7 cellular contexts compared by ENCODE assay signal in the genomic region with DNA sequence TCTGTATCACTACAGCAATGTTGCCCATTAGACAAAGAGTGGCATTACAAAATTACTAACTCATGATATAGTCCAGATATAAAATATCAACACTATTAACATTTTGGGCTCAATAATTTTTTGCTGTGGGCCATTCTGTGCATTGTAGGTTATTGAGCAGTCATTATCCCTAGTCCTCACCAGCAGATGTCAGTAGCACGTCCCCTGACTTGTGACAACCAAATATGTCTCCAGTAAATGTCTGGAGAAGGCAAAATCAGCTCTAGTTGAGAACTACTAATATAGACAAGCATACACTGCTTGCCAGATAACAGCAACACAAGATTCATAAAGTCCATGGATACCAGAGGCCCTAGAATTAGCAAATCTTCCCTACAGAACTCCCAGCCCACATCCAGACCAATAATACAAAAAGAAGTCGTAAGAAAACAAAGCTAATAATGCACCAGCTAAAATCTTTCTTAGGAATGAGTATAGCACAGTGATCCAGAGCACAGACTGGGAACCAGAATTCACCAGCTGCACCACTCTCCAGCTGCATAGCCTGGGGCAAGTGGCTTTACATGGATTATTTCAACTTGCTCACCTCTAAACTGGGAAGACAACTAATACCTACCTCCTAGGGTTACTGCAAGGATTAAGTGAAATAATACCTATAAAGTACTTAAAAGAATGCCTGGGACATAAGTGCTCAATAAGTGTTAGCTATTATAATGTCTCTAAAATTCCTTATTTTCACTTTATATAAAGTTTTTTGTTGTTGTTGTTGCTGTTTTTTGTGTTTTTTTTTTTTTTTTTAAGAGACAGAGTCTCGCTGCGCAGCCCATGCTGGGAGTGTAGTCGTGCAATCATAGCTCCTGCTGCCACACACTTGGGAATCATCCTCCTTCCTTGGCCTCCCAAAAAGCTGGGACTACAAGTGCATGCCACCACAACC. TPM values are rescaled to one million over a fixed set of nuclear protein-coding genes. Genes with fewer than 3 reads are reported as not detected.
A peak's percentile ranks its signal among the peaks of the same experiment; 100 is the strongest.
DNase-seq lines count a peak whose midpoint lies in the region; ATAC-seq and TF ChIP-seq lines count a peak whose summit lies in the region.

No MANE protein-coding gene starts in this region.

- no peak for ATAC-seq in HG03460 (IDR thresholded peaks at IDR 0.05; ENCODE audit: unreplicated experiment)

- peaks cover 0 to 17% (median 5%) of the 10 kb centered on the region in 4 donors for H3K36me3 ChIP-seq in sigmoid colon

- no peak for TF ChIP-seq EP300 in sigmoid colon (IDR thresholded peaks at IDR 0.05)

- TF ChIP-seq POLR2A in sigmoid colon (IDR thresholded peaks at IDR 0.05): no peak

- peaks cover 0 to 25% (median 11%) of the 10 kb centered on the region in 4 donors for H3K4me1 ChIP-seq in sigmoid colon

- 80 to 90% methylated on average over 5 of the region's 5 CpGs for WGBS in sigmoid colon, 2 donors

- no peaks in the 10 kb centered on the region for H3K9me3 ChIP-seq in sigmoid colon

- DNase-seq in GDM1 (lab: John Stamatoyannopoulos, UW) (peak; percentile 42), UCSD-AML1 (lab: John Stamatoyannopoulos, UW; ENCODE audit: unreplicated experiment) (peak; percentile 13), globus pallidus (ENCODE audit: low spot score) (peak; percentile 37), sigmoid colon (no peak), KG1 (lab: John Stamatoyannopoulos, UW) (no peak)

- H3K27me3 ChIP-seq in sigmoid colon: no peaks in the 10 kb centered on the region

- intact Hi-C loops in sigmoid colon (cut with DNase I): no loop called here

- TF ChIP-seq CTCF in LNCAP (IDR thresholded peaks at IDR 0.05): peak; percentile 55
- TF ChIP-seq CTCF in sigmoid colon (IDR thresholded peaks at IDR 0.05): peak in 3 of 4 experiments; percentile 19 to 42 (median 23)

- H3K4me3 ChIP-seq in sigmoid colon: no peak overlapping the region

- H3K27ac ChIP-seq in sigmoid colon: no peak overlapping the region

RNA-seq across cellular contexts. Expression of a gene that starts 23.7 kb away (rescaled TPM):
- total RNA-seq in sigmoid colon: 10 to 100 TPM; 31.7 to 61.5 (median 53.6) TPM
- 1 to 10 TPM; 2.4 to 8.6 (median 6.0) TPM for polyA plus RNA-seq in sigmoid colon

Comparison
In these comparisons a context has a peak if more than half of its experiments do, and no peak if none do; other contexts are left out.
1. DNase-seq: peak in GDM1 (single experiment), UCSD-AML1 (single experiment) and globus pallidus (single experiment); none in sigmoid colon (single experiment) and KG1 (single experiment).